In the genomic region with DNA sequence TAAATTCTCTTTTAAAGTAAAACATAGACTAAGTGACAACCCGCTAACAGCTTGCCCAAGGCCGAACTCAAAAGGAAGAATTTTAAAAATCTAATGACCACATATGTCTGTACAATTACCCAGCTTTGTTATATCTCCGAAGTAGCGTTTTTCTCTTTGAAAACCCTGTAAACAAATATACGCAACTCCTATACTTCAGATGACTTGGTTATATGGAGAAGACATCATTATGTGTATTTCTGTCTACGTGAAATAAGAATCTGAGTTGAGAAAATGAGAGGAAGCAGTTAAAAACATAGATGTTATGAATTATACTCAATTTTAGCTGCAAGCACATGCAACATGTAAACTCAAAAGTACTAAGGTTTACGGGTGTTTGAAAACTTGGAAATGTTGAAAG, we compare ENCODE assay signal across 9 cellular contexts. TPM values are rescaled to one million over a fixed set of nuclear protein-coding genes. Genes with fewer than 3 reads are reported as not detected.
A peak's percentile ranks its signal among the peaks of the same experiment; 100 is the strongest.
DNase-seq lines count a peak whose midpoint lies in the region; ATAC-seq and TF ChIP-seq lines count a peak whose summit lies in the region.
"Had no signal": no experiment of that assay in that cellular context is flagged by ENCODE, and none has a peak within 500 bp of the region (broad histone marks: within the 10 kb centered on the region; RNA-seq: fewer than 3 reads in every experiment).

No MANE protein-coding gene starts in this region.

- H3K4me1 Mint-ChIP-seq in GM23338: peaks cover 57% of the 10 kb centered on the region
- H3K4me1 Mint-ChIP-seq in stimulated activated memory B cell treated with anti-CD40 and anti-IgM and Interleukin-4, amounts not matched to agents 10 μg/mL and 1 μg/mL and 100 μg/mL, for 72 hours: peaks cover 11% of the 10 kb centered on the region

- H3K36me3 ChIP-seq in GM23338 (ENCODE audit: insufficient read depth): no peaks in the 10 kb centered on the region
- H3K36me3 ChIP-seq in hepatocyte (replicated peaks; ENCODE audit: insufficient read depth, low read depth): no peaks in the 10 kb centered on the region
- H3K36me3 ChIP-seq in sigmoid colon: no peaks in the 10 kb centered on the region

- no peaks in the 10 kb centered on the region for H3K9me2 ChIP-seq in GM23338 (ENCODE audit: insufficient read depth)
- H3K9me2 ChIP-seq in hepatocyte (replicated peaks; ENCODE audit: insufficient read depth): no peaks in the 10 kb centered on the region

- ATAC-seq in GM23338 (no peak), HG03039 (IDR thresholded peaks at IDR 0.05; ENCODE audit: unreplicated experiment) (no peak), GM21576 (IDR thresholded peaks at IDR 0.05; ENCODE audit: unreplicated experiment) (no peak), GM18873 (IDR thresholded peaks at IDR 0.05; ENCODE audit: low FRiP score, unreplicated experiment) (no peak)
- no peak for ATAC-seq in stimulated activated memory B cell treated with anti-CD40 and anti-IgM and Interleukin-4, amounts not matched to agents 10 μg/mL and 1 μg/mL and 100 μg/mL, for 72 hours

- H3K27me3 ChIP-seq in GM23338 (ENCODE audit: insufficient read depth): no peaks in the 10 kb centered on the region
- no peaks in the 10 kb centered on the region for H3K27me3 ChIP-seq in hepatocyte
- no peaks in the 10 kb centered on the region for H3K27me3 ChIP-seq in sigmoid colon

- WGBS in hepatocyte (ENCODE audit: low lambda C conversion rate, missing lambda C conversion rate): under 1% methylated on average over 7 of the region's 7 CpGs
- 2 to 6% methylated on average over 7 of the region's 7 CpGs for WGBS in sigmoid colon, 2 donors

- intact Hi-C loops in sigmoid colon (cut with DNase I): loop anchor here (5.0 to 10.0 kb wide), 6 partner anchors 76 to 1026 kb away; no protein-coding TSS in a partner anchor

- H3K4me2 ChIP-seq in GM23338: peak overlapping the region; percentile 80
- peak overlapping the region; percentile 75 for H3K4me2 ChIP-seq in hepatocyte

- H3F3A ChIP-seq in GM23338 (replicated peaks; ENCODE audit: low read depth): peaks cover 4% of the 10 kb centered on the region; the same call in 1 of the 2 replicates

- DNase-seq in GM23338 (ENCODE audit: low spot score) (no peak), hepatocyte (ENCODE audit: low spot score) (no peak), sigmoid colon (no peak)
- DNase-seq: stimulated activated CD4-positive, alpha-beta T cell treated with anti-CD3 and anti-CD28 coated beads, Interleukin-1b, Interleukin-23, amount 100 ng/mL, for 48 hours had no signal

- H3K79me2 ChIP-seq in GM23338 (replicated peaks; ENCODE audit: insufficient read depth) (peaks cover 62% of the 10 kb centered on the region), hepatocyte (peaks cover 65% of the 10 kb centered on the region)

- peaks cover 56% of the 10 kb centered on the region for H3K4me1 ChIP-seq in GM23338 (ENCODE audit: insufficient read depth)
- H3K4me1 ChIP-seq in hepatocyte (ENCODE audit: insufficient read depth): peaks cover 16% of the 10 kb centered on the region
- peaks cover 0 to 19% (median 4%) of the 10 kb centered on the region in 4 donors for H3K4me1 ChIP-seq in sigmoid colon

- no peak for TF ChIP-seq CTCF in GM23338 (conservative IDR thresholded peaks at IDR 0.05; ENCODE audit: low read depth in 2 of 2)
- no peak for TF ChIP-seq CTCF in WI38 (IDR thresholded peaks at IDR 0.05; ENCODE audit: low read depth, low read length)
- TF ChIP-seq CTCF in hepatocyte (IDR thresholded peaks at IDR 0.05; ENCODE audit: poor library complexity): no peak
- TF ChIP-seq CTCF in sigmoid colon (IDR thresholded peaks at IDR 0.05): no peak

- H4K20me1 ChIP-seq in GM23338 (replicated peaks; ENCODE audit: insufficient read depth): peaks cover 3% of the 10 kb centered on the region; the same call in 1 of the 2 replicates
- H4K20me1 ChIP-seq in hepatocyte (ENCODE audit: insufficient read depth, poor library complexity, severe bottlenecking): peaks cover 3% of the 10 kb centered on the region

- H3K9me3 ChIP-seq in hepatocyte (ENCODE audit: low read depth) (no peaks in the 10 kb centered on the region), sigmoid colon (no peaks in the 10 kb centered on the region)

- TF ChIP-seq EP300 in sigmoid colon (IDR thresholded peaks at IDR 0.05): no peak

- TF ChIP-seq POLR2A in sigmoid colon (IDR thresholded peaks at IDR 0.05): no peak

- H3K4me3 ChIP-seq in GM23338 (peak overlapping the region; percentile 81), WI38 (ENCODE audit: low read depth, low read length) (peak overlapping the region; percentile 63), hepatocyte (peak overlapping the region; percentile 72), sigmoid colon (peak overlapping the region; percentile 67 to 90 (median 84))

- no peak overlapping the region for H2AFZ ChIP-seq in GM23338
- no peak overlapping the region for H2AFZ ChIP-seq in hepatocyte

- peak overlapping the region; percentile 99 for H3K4me3 Mint-ChIP-seq in GM23338
- H3K4me3 Mint-ChIP-seq in stimulated activated memory B cell treated with anti-CD40 and anti-IgM and Interleukin-4, amounts not matched to agents 10 μg/mL and 1 μg/mL and 100 μg/mL, for 72 hours: no peak overlapping the region

- peaks cover 18% of the 10 kb centered on the region; the same call in 2 of the 3 replicates for H3K36me3 Mint-ChIP-seq in GM23338 (ENCODE audit: low read depth)
- no peaks in the 10 kb centered on the region for H3K36me3 Mint-ChIP-seq in stimulated activated memory B cell treated with anti-CD40 and anti-IgM and Interleukin-4, amounts not matched to agents 10 μg/mL and 1 μg/mL and 100 μg/mL, for 72 hours

- peaks cover 1% of the 10 kb centered on the region for H3K27me3 Mint-ChIP-seq in GM23338 (ENCODE audit: insufficient read depth, low read depth, poor library complexity)
- H3K27me3 Mint-ChIP-seq in stimulated activated memory B cell treated with anti-CD40 and anti-IgM and Interleukin-4, amounts not matched to agents 10 μg/mL and 1 μg/mL and 100 μg/mL, for 72 hours: peaks cover 30% of the 10 kb centered on the region

- H3K9me3 Mint-ChIP-seq in GM23338: no peaks in the 10 kb centered on the region; the same call in 2 of the 3 replicates
- peaks cover 3% of the 10 kb centered on the region for H3K9me3 Mint-ChIP-seq in stimulated activated memory B cell treated with anti-CD40 and anti-IgM and Interleukin-4, amounts not matched to agents 10 μg/mL and 1 μg/mL and 100 μg/mL, for 72 hours

- H3K27ac ChIP-seq in GM23338 (ENCODE audit: low read depth) (no peak overlapping the region), hepatocyte (peak overlapping the region; percentile 92), sigmoid colon (peak overlapping the region; percentile 82 to 94 (median 88))

- peak overlapping the region; percentile 85 for H3K27ac Mint-ChIP-seq in GM23338
- H3K27ac Mint-ChIP-seq in stimulated activated memory B cell treated with anti-CD40 and anti-IgM and Interleukin-4, amounts not matched to agents 10 μg/mL and 1 μg/mL and 100 μg/mL, for 72 hours: no peak overlapping the region

TF ChIP-seq in GM23338, 12 proteins besides CTCF, POLR2A, EP300 and RAD21:
- TF ChIP-seq STAT1 (IDR thresholded peaks at IDR 0.05; ENCODE audit: unreplicated experiment) (no peak), CREB1 (CRISPR knock-in tag; IDR thresholded peaks at IDR 0.05; ENCODE audit: low read depth) (no peak), POLR2AphosphoS5 (IDR thresholded peaks at IDR 0.05; ENCODE audit: low read depth) (no peak), JUNB (IDR thresholded peaks at IDR 0.05; ENCODE audit: unreplicated experiment) (no peak)
- TF ChIP-seq, protein P1, sequence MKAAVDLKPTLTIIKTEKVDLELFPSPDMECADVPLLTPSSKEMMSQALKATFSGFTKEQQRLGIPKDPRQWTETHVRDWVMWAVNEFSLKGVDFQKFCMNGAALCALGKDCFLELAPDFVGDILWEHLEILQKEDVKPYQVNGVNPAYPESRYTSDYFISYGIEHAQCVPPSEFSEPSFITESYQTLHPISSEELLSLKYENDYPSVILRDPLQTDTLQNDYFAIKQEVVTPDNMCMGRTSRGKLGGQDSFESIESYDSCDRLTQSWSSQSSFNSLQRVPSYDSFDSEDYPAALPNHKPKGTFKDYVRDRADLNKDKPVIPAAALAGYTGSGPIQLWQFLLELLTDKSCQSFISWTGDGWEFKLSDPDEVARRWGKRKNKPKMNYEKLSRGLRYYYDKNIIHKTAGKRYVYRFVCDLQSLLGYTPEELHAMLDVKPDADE (IDR thresholded peaks at IDR 0.05): no peak

RNA-seq across cellular contexts. Expression of a gene that starts 2.0 kb away (rescaled TPM):
- 84.2 and 104 TPM in 2 replicates for total RNA-seq in GM23338 (2014; rRNA removed; shearing (Covaris generic))
- polyA plus RNA-seq in GM23338 (2016; fragmentation: Nextera tagmentation; extraction: Ambion mirVana) (39.3 and 40.0 TPM in 2 replicates), hepatocyte (14.0 and 14.8 TPM in 2 replicates), sigmoid colon (10 to 100 TPM in 2 of 3 donors, 1 to 10 TPM in 1; 6.7 to 18.0 (median 11.4) TPM)
- total RNA-seq in hepatocyte (61.2 and 61.6 TPM in 2 replicates), sigmoid colon (100 to 1,000 TPM; 118 to 168 (median 161) TPM)
